Comparison of ENCODE assay signal across 8 cellular contexts in the genomic region with DNA sequence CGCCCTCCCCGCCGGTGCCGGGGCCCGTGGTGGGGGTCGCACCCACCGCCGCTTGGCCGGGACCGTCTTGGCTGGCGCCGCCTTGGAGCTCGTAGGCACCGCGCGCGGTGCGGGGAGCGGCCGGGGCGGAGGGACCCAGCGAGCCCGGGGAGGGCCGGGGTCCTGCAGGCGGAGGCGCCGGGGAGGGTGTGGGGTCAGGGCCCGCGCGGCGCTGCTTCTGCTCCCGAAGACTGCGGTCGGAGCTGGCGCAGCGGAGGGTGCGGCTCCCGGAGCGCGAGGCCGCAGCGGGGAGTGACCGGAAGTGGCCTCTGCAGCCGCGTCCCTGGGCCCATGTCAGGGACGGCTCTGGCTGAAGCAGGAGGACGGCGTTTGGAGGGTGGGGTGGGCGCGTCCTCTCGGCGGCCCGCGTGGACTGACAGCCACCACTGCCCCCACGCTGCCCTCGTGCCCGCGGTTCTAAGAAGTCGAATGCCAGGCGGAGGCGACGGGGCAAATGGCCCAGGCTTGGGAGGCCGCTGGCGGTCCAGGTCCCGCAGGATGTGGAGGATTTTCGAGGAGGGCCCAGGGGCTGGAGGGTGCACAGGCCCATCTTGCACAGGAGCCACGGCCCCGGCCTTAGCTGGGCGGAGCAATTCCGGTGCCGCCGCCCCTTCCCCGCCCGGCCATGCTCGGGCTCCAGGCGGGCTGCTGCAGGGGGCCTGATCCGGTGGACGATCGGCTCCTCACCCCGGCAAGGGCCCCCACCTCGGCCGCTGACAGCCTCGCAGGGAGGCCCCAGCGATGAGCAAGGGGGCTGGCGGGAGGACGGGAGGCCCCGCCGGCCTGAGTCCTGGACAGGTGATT. TPM values are rescaled to one million over a fixed set of nuclear protein-coding genes. Genes with fewer than 3 reads are reported as not detected.
DNase-seq lines count a peak whose midpoint lies in the region; ATAC-seq and TF ChIP-seq lines count a peak whose summit lies in the region.

No MANE protein-coding gene starts in this region.

- H3K9ac ChIP-seq in neural progenitor cell, result no peak overlapping the region

- H3K9me3 Mint-ChIP-seq in glutamatergic neuron (ENCODE audit: unreplicated experiment) (peaks cover 13% of the 10 kb centered on the region), neural progenitor cell (peaks cover 12% of the 10 kb centered on the region)

- H3K36me3 ChIP-seq in neural progenitor cell, result no peaks in the 10 kb centered on the region

- H3K27ac Mint-ChIP-seq in glutamatergic neuron (ENCODE audit: unreplicated experiment), result no peak overlapping the region
- no peak overlapping the region for H3K27ac Mint-ChIP-seq in neural progenitor cell

- no peaks in the 10 kb centered on the region for H4K20me1 ChIP-seq in neural progenitor cell (ENCODE audit: low read depth)

- H3K4me2 ChIP-seq in neural progenitor cell, result peak overlapping the region; percentile 87

- H3K27ac ChIP-seq in neural progenitor cell, result no peak overlapping the region

- TF ChIP-seq CTCF in AG09319 (IDR thresholded peaks at IDR 0.05; ENCODE audit: low read depth, low read length) (no peak), HFF-Myc (IDR thresholded peaks at IDR 0.05; ENCODE audit: low read depth, low read length, missing control alignments) (no peak), glutamatergic neuron (IDR thresholded peaks at IDR 0.05; ENCODE audit: partially characterized antibody, unreplicated experiment) (no peak), neural progenitor cell (IDR thresholded peaks at IDR 0.05) (no peak)

- H3K27me3 Mint-ChIP-seq in glutamatergic neuron (ENCODE audit: unreplicated experiment) (peaks cover 16% of the 10 kb centered on the region), neural progenitor cell (ENCODE audit: insufficient read depth, low read depth) (peaks cover 24% of the 10 kb centered on the region)

- no peaks in the 10 kb centered on the region for H3K79me2 ChIP-seq in neural progenitor cell (ENCODE audit: low read depth)

- H3K4me1 ChIP-seq in neural progenitor cell, result peaks cover 5% of the 10 kb centered on the region

- H3K9me3 ChIP-seq in neural progenitor cell (ENCODE audit: low read depth), result no peaks in the 10 kb centered on the region

- H3K4me1 Mint-ChIP-seq in glutamatergic neuron (ENCODE audit: low read depth, unreplicated experiment) (peaks cover 5% of the 10 kb centered on the region), neural progenitor cell (peaks cover 9% of the 10 kb centered on the region)

- H3K4me3 ChIP-seq in HFF-Myc (replicated peaks; ENCODE audit: low read depth, low read length), result peak overlapping the region; percentile 45
- H3K4me3 ChIP-seq in neural progenitor cell, result peak overlapping the region; percentile 61

- H2AFZ ChIP-seq in neural progenitor cell (replicated peaks), result peak overlapping the region; percentile 95

- peaks cover 19% of the 10 kb centered on the region for H3F3A ChIP-seq in neural progenitor cell (ENCODE audit: low read depth)

- ATAC-seq in HG03460 (IDR thresholded peaks at IDR 0.05; ENCODE audit: unreplicated experiment) (no peak), GM21381 (IDR thresholded peaks at IDR 0.05; ENCODE audit: unreplicated experiment) (no peak)

- H3K36me3 Mint-ChIP-seq in glutamatergic neuron (ENCODE audit: unreplicated experiment) (peaks cover 5% of the 10 kb centered on the region), neural progenitor cell (peaks cover 14% of the 10 kb centered on the region)

- H3K4me3 Mint-ChIP-seq in glutamatergic neuron (ENCODE audit: unreplicated experiment) (peak overlapping the region; percentile 85), neural progenitor cell (peak overlapping the region; percentile 78)

- H3K27me3 ChIP-seq in neural progenitor cell, result peaks cover 44% of the 10 kb centered on the region

- DNase-seq in AG09319 (ENCODE audit: extremely low read depth, low read depth), result peak; percentile 20
- DNase-seq in HFF-Myc (ENCODE audit: extremely low read depth, low read depth), result no peak
- DNase-seq in activated CD8-positive, alpha-beta memory T cell treated with anti-CD3 and anti-CD28 coated beads, Interleukin-2, amount 50 U/mL, for 48 hours, result peak; percentile 56
- peak; percentile 76 for DNase-seq in glutamatergic neuron
- peak; percentile 69 for DNase-seq in neural progenitor cell (ENCODE audit: low spot score)
- no peak for DNase-seq in stimulated activated CD4-positive, alpha-beta T cell treated with anti-CD3 and anti-CD28 coated beads, Interleukin-15, amount 100 ng/mL, for 24 hours

RNA-seq across cellular contexts. Expression of gene ZNF669, which starts 7.7 kb away (rescaled TPM):
- total RNA-seq in glutamatergic neuron (ENCODE audit: unreplicated experiment), result 28.5 TPM
- 23.2 and 28.1 TPM in 2 replicates for total RNA-seq in neural progenitor cell (ENCODE audit: low replicate concordance)

RNA-seq across cellular contexts. Expression of gene ZNF670, which starts 33.2 kb away (rescaled TPM):
- total RNA-seq in glutamatergic neuron (ENCODE audit: unreplicated experiment) (10.7 TPM), neural progenitor cell (ENCODE audit: low replicate concordance) (22.1 and 38.4 TPM in 2 replicates)

RNA-seq across cellular contexts. Expression of gene ZNF124, which starts 60.0 kb away (rescaled TPM):
- total RNA-seq in glutamatergic neuron (ENCODE audit: unreplicated experiment), result 137 TPM
- total RNA-seq in neural progenitor cell (ENCODE audit: low replicate concordance), result 94.3 and 129 TPM in 2 replicates

Comparison
In these comparisons a context has a peak if more than half of its experiments do, and no peak if none do; other contexts are left out.
1. DNase-seq: peak in AG09319 (single experiment), activated CD8-positive, alpha-beta memory T cell treated with anti-CD3 and anti-CD28 coated beads, Interleukin-2, amount 50 U/mL, for 48 hours (single experiment), glutamatergic neuron (single experiment) and neural progenitor cell (single experiment); none in HFF-Myc (single experiment) and stimulated activated CD4-positive, alpha-beta T cell treated with anti-CD3 and anti-CD28 coated beads, Interleukin-15, amount 100 ng/mL, for 24 hours (single experiment).